1 cellular context compared by ENCODE assay signal in the genomic region with DNA sequence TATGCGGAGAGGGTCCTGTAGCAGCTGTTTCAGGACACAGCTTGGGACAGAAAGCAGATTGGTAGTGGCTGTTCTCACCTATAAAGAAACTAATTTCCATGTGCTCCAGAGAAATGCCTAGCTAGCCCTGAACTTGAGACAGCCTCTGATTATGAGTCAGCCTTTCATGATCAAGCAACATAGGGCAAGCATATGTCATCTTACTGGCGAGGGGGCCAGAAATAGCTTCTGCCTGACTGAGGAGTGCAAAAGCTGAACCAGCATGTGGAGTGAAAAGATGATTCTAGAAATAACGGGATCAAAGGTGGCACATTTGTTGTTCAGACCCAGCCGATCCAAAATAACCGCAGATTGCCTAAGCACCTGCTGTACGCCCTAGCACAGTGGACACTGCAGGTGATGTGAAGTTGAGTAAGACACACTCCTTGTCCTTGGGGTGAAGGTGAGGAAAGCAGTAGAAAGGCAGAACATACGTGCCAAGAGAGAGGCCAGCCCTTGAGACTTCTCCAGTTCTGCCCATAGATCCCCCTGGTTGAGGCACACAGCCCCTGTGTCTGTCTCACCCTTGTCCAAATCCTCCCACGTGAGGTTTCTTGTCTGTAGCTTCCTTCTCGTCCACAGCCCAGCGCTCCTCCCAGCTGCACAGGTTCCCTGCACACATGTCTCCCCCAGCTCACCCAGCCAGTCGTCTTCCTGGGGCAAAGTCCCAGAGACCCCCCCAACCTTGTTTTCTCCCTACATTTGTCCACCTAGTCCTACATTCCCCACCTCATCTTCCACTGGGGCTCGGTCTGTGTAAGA.
TF ChIP-seq lines count a peak whose summit lies in the region.

No MANE protein-coding gene starts in this region.

TF ChIP-seq in H1, 55 proteins besides CTCF, POLR2A, EP300 and RAD21:
- TF ChIP-seq, protein P1, sequence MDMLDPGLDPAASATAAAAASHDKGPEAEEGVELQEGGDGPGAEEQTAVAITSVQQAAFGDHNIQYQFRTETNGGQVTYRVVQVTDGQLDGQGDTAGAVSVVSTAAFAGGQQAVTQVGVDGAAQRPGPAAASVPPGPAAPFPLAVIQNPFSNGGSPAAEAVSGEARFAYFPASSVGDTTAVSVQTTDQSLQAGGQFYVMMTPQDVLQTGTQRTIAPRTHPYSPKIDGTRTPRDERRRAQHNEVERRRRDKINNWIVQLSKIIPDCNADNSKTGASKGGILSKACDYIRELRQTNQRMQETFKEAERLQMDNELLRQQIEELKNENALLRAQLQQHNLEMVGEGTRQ (IDR thresholded peaks at IDR 0.05; ENCODE audit: low read length), result no peak
- TF ChIP-seq ASH2L (IDR thresholded peaks at IDR 0.05; ENCODE audit: low read length), result no peak
- no peak for TF ChIP-seq CBX5 (IDR thresholded peaks at IDR 0.05; ENCODE audit: low read depth, low read length)
- TF ChIP-seq CHD1 (IDR thresholded peaks at IDR 0.05; ENCODE audit: low read depth, low read length), result no peak
- TF ChIP-seq EZH2 (IDR thresholded peaks at IDR 0.05; ENCODE audit: low read depth, low read length, severe bottlenecking), result no peak
- TF ChIP-seq CHD2 (IDR thresholded peaks at IDR 0.05; ENCODE audit: low read length), result no peak
- TF ChIP-seq GTF2F1 (IDR thresholded peaks at IDR 0.05; ENCODE audit: borderline replicate concordance, low read depth, low read length), result no peak
- no peak for TF ChIP-seq BRCA1 (IDR thresholded peaks at IDR 0.05; ENCODE audit: low read depth, low read length)
- no peak for TF ChIP-seq TCF12 (IDR thresholded peaks at IDR 0.05; ENCODE audit: low read depth, low read length)
- TF ChIP-seq POLR2AphosphoS5 (IDR thresholded peaks at IDR 0.05; ENCODE audit: low read depth, low read length), result no peak
